Comparison of ENCODE assay signal across 27 cellular contexts in the genomic region with DNA sequence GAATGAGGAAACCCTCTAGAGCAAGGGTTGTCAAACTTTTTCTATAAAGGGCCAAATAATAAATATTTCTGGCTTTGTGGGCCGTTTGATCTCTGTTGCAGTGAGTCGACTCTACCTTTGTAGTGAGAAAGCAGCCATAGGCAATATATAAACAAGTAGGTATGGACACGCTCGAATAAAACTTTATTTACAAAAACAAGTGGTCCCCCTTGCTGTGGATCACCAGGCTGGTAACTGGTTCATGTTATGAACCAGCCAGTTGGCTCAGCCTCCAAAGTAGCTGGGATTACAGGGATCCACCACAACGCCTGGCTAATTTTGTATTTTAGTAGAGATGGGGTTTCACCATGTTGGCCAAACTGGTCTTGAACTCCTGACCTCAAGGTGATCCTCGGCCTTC.
"Had no signal": no experiment of that assay in that cellular context is flagged by ENCODE, and none has a peak within 500 bp of the region (broad histone marks: within the 10 kb centered on the region; RNA-seq: fewer than 3 reads in every experiment).

No MANE protein-coding gene starts in this region.

- H3K27me3 ChIP-seq: stomach, suprapubic skin, testis, thyroid gland, tibial artery, tibial nerve, transverse colon, upper lobe of left lung, upper lobe of right lung, uterus, vagina had no signal

- DNase-seq: stimulated activated CD4-positive, alpha-beta T cell treated with anti-CD3 and anti-CD28 coated beads, Interleukin-2, amount 100 ng/mL, for 48 hours; stimulated activated CD4-positive, alpha-beta T cell treated with anti-CD3 and anti-CD28 coated beads, Interleukin-4, amount 100 ng/mL, for 1 hour; stimulated activated CD4-positive, alpha-beta T cell treated with anti-CD3 and anti-CD28 coated beads, Interleukin-4, amount 100 ng/mL, for 24 hours; stimulated activated CD4-positive, alpha-beta T cell treated with anti-CD3 and anti-CD28 coated beads, Interleukin-4, amount 100 ng/mL, for 4 hours; stimulated activated CD8-positive, alpha-beta memory T cell treated with anti-CD3 and anti-CD28 coated beads, Interleukin-4, amount 100 ng/mL, for 48 hours; stimulated activated naive B cell treated with anti-CD40 and anti-IgM and Interleukin-4, amounts not matched to agents 10 μg/mL and 1 μg/mL and 100 μg/mL, for 72 hours; stimulated activated naive CD4-positive, alpha-beta T cell; stimulated activated naive CD4-positive, alpha-beta T cell treated with Interleukin-2 at 50 U/mL for 16 hours; stimulated activated naive CD8-positive, alpha-beta T cell treated with anti-CD3 and anti-CD28 coated beads, Interleukin-15, amount 100 ng/mL, for 72 hours; stimulated activated naive CD8-positive, alpha-beta T cell treated with anti-CD3 and anti-CD28 coated beads, Interleukin-15, Interleukin-2, amounts not matched to agents 100 U/mL and 50 U/mL, for 24 hours; stomach; substantia nigra; testis; thyroid gland; tibial artery; transverse colon; trophoblast cell; upper lobe of left lung; upper lobe of right lung; uterus had no signal

- H3K27ac ChIP-seq: stomach, suprapubic skin, testis, thoracic aorta, thyroid gland, tibial artery, tibial nerve, transverse colon, upper lobe of left lung, upper lobe of right lung, uterus, vagina had no signal

- H3K4me1 ChIP-seq: stomach, suprapubic skin, testis, thyroid gland, tibial artery, tibial nerve, transverse colon, upper lobe of left lung, upper lobe of right lung, uterus, vagina had no signal

- FAIRE-seq: urothelium cell line had no signal

- H3K9me3 ChIP-seq: stomach, suprapubic skin, testis, thoracic aorta, thyroid gland, tibial artery, tibial nerve, transverse colon, upper lobe of left lung, upper lobe of right lung, uterus, vagina had no signal

- H3K4me3 ChIP-seq: stomach, suprapubic skin, testis, thoracic aorta, thyroid gland, tibial artery, tibial nerve, transverse colon, upper lobe of left lung, upper lobe of right lung, uterus, vagina had no signal

- ATAC-seq: stimulated activated effector memory CD8-positive, alpha-beta T cell treated with anti-CD3 and anti-CD28 coated beads, Interleukin-12 subunit alpha, Interleukin-12 subunit beta, amount 100 ng/mL, for 72 hours; stimulated activated memory B cell treated with anti-CD40 and anti-IgM and Interleukin-4, amounts not matched to agents 10 μg/mL and 1 μg/mL and 100 μg/mL, for 72 hours; stimulated activated naive B cell treated with anti-CD40 and anti-IgM and Interleukin-4, amounts not matched to agents 10 μg/mL and 1 μg/mL and 100 μg/mL, for 72 hours; stimulated activated naive CD8-positive, alpha-beta T cell treated with anti-CD3 and anti-CD28 coated beads, Interleukin-15, amount 100 ng/mL, for 72 hours; stimulated activated naive CD8-positive, alpha-beta T cell treated with anti-CD3 and anti-CD28 coated beads, Interleukin-15, Interleukin-2, amounts not matched to agents 100 U/mL and 50 U/mL, for 24 hours; upper lobe of right lung had no signal

- H3K36me3 ChIP-seq: stomach, suprapubic skin, thoracic aorta, thyroid gland, tibial artery, tibial nerve, transverse colon, upper lobe of left lung, upper lobe of right lung, uterus, vagina had no signal
